In the genomic region with DNA sequence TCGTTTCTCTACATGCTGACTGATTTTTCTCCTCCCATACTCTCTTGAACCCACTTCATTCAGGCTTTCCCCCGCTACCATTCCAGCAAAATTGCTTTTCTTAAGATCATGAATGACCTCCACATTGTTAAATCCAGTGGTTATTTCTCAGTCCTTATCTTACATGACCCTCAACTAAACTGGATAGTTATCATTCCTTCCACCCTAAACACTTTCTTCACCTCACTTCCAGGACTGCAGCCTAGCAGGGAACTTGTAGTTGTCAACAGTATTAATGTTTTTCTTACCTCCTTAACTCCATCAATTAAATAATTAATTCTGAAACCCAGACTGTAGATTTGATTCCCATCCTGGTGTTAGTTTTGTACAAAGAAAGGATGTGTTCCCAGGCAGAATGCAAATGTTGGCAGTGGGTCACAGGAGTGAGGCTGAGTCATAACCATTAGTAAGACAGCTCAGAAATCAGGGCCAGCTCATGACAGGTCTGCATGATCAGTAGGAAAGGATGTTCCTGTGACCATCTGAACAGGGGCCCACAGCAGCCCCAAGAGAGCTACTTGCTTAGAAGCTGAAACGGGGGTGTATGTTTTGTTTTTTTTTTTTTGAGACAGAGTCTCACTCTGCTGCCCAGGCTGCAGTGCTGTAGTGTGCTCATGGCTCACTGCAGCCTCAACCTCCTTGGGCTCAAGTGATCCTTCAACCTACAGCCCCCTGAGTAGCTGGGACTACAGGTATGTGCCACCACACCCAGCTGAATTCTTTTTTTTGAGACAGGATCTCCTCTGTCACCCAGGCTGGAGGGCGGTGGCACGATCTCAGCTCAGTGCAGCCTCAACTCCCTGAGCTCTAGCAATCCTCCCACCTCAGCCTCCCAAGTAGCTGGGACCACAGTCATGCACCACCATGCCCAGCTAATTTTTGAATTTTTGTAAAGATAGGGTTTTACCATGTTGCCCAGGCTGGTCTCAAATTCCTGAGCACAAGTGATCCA, we compare ENCODE assay signal across 8 cellular contexts.
DNase-seq lines count a peak whose midpoint lies in the region; ATAC-seq, FAIRE-seq and TF ChIP-seq lines count a peak whose summit lies in the region.

No MANE protein-coding gene starts in this region.

- H3K4me3 ChIP-seq in AG09309 (ENCODE audit: control insufficient read depth, low read depth, low read length) (no peak overlapping the region), WERI-Rb-1 (ENCODE audit: low read depth, low read length) (no peak overlapping the region)

- peak; percentile 53 for FAIRE-seq in islet of Langerhans (lab: Jason Lieb, UNC)

- H3K9me3 ChIP-seq in WERI-Rb-1 (ENCODE audit: severe bottlenecking): no peaks in the 10 kb centered on the region

- H3K27me3 ChIP-seq in WERI-Rb-1 (ENCODE audit: insufficient read depth, low read depth, severe bottlenecking): no peaks in the 10 kb centered on the region

- TF ChIP-seq CTCF in AG09309 (IDR thresholded peaks at IDR 0.05; ENCODE audit: control insufficient read depth, insufficient read depth, low read depth, low read length, missing control alignments): no peak
- no peak for TF ChIP-seq CTCF in RWPE1 (conservative IDR thresholded peaks at IDR 0.05; ENCODE audit: low read depth)
- TF ChIP-seq CTCF in WERI-Rb-1 (IDR thresholded peaks at IDR 0.05; ENCODE audit: low read depth, low read length): no peak

- DNase-seq in AG09309 (ENCODE audit: low read depth): peak; percentile 78
- DNase-seq in RWPE1 (ENCODE audit: low spot score): peak; percentile 93
- DNase-seq in NCI-H748 treated with DMSO at 0.1 percent for 48 hours (lab: John Stamatoyannopoulos, UW): no peak
- no peak for DNase-seq in WERI-Rb-1
- no peak for DNase-seq in activated T-cell treated with anti-CD3 and anti-CD28 coated beads for 4 hours

- H3K27ac ChIP-seq in RWPE1: peak overlapping the region; percentile 92; the same call in 1 of the 2 replicates
- H3K27ac ChIP-seq in WERI-Rb-1: no peak overlapping the region

- no peaks in the 10 kb centered on the region for H3K36me3 ChIP-seq in WERI-Rb-1

- peak; percentile 54 for ATAC-seq in GM18873 (IDR thresholded peaks at IDR 0.05; ENCODE audit: low FRiP score, unreplicated experiment)
- ATAC-seq in HG03045 (IDR thresholded peaks at IDR 0.05; ENCODE audit: unreplicated experiment): peak; percentile 57

- POLR2A ChIA-PET in RWPE1 (lab: Yijun Ruan, JAX; ENCODE audit: low non-redundant PET): no interaction called here

- CTCF ChIA-PET in RWPE1 (lab: Yijun Ruan, JAX): interaction anchor here (0.6 kb wide), 1 partner anchor 71 kb away, joined by 3 read pairs; no protein-coding TSS in a partner anchor

Comparison
In these comparisons a context has a peak if more than half of its experiments do, and no peak if none do; other contexts are left out.
1. DNase-seq: peak in AG09309 (single experiment) and RWPE1 (single experiment); none in NCI-H748 treated with DMSO at 0.1 percent for 48 hours (single experiment), WERI-Rb-1 (single experiment) and activated T-cell treated with anti-CD3 and anti-CD28 coated beads for 4 hours (single experiment).